Comparison of ENCODE assay signal across 1 cellular context in the genomic region with DNA sequence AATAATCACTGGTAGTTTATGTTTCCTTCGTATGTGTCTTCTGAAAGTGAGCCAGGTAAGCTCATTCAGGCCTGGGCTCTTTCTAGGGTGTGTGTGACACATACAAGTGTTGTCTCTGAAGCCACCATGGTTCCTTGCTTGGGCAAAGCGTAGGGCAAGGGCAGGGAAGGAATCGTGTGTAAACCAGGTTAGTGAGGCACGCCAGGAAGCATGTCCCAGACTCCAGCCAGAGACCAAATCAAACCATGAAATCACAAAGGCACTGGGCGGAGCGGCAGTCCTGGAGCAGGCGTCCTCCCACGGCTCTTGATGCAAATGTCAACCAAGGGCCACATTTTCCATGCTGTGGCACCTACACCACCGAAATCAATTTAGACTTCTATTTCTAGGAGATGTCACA.
TF ChIP-seq lines count a peak whose summit lies in the region.

No MANE protein-coding gene starts in this region.

TF ChIP-seq in A549, 52 proteins besides CTCF, POLR2A, EP300 and RAD21:
- no peak for TF ChIP-seq NFE2L2 (conservative IDR thresholded peaks at IDR 0.05; ENCODE audit: low read length)
- TF ChIP-seq RCOR1 (IDR thresholded peaks at IDR 0.05; ENCODE audit: low read depth, low read length), result no peak
- TF ChIP-seq PHF8 (IDR thresholded peaks at IDR 0.05; ENCODE audit: borderline replicate concordance, low read depth), result no peak
- no peak for TF ChIP-seq ZC3H11A (IDR thresholded peaks at IDR 0.05)
- no peak for TF ChIP-seq MYC (IDR thresholded peaks at IDR 0.05; ENCODE audit: borderline replicate concordance, low read length)
- no peak for TF ChIP-seq ATOH8 (CRISPR knock-in tag; IDR thresholded peaks at IDR 0.05; ENCODE audit: low read depth)
- no peak for TF ChIP-seq RARB (CRISPR knock-in tag; IDR thresholded peaks at IDR 0.05)
- no peak for TF ChIP-seq HOXB13 (CRISPR knock-in tag; IDR thresholded peaks at IDR 0.05; ENCODE audit: low read depth)
- TF ChIP-seq FOSL2 (IDR thresholded peaks at IDR 0.05), result no peak
- TF ChIP-seq FOSL2 (CRISPR knock-in tag; IDR thresholded peaks at IDR 0.05), result no peak
- TF ChIP-seq EHF (CRISPR knock-in tag; IDR thresholded peaks at IDR 0.05), result no peak
- TF ChIP-seq E2F6 (IDR thresholded peaks at IDR 0.05; ENCODE audit: borderline replicate concordance, low read depth), result no peak
- no peak for TF ChIP-seq PBX3 (IDR thresholded peaks at IDR 0.05)
- no peak for TF ChIP-seq KDM1A (IDR thresholded peaks at IDR 0.05; ENCODE audit: low read depth)
- TF ChIP-seq SREBF2 (IDR thresholded peaks at IDR 0.05), result no peak
- TF ChIP-seq NPAS2 (CRISPR knock-in tag; IDR thresholded peaks at IDR 0.05; ENCODE audit: borderline replicate concordance), result no peak
- TF ChIP-seq CHD2 (IDR thresholded peaks at IDR 0.05; ENCODE audit: low read length, partially characterized antibody), result no peak
